Comparison of ENCODE assay signal across 8 cellular contexts in genomic region chr4:87005369-87005689, GRCh38.
DNase-seq lines count a peak whose midpoint lies in the region; ATAC-seq and TF ChIP-seq lines count a peak whose summit lies in the region.

No MANE protein-coding gene starts in this region.

- H3K27me3 Mint-ChIP-seq in Caco-2 (ENCODE audit: insufficient read depth, unreplicated experiment), result no peaks in the 10 kb centered on the region
- no peaks in the 10 kb centered on the region for H3K27me3 Mint-ChIP-seq in dendritic cell treated with granulocyte-macrophage colony-stimulating factor and Interleukin-4, amounts not matched to agents 40 ng/mL and 50 ng/mL, for 4 days

- H3K9me3 ChIP-seq in Caco-2 (no peaks in the 10 kb centered on the region), osteoblast (ENCODE audit: low read depth, low read length) (no peaks in the 10 kb centered on the region)

- intact Hi-C loops in Caco-2 (cut with micrococcal nuclease; ENCODE audit: unreplicated experiment), result no loop called here
- intact Hi-C loops in dendritic cell treated with granulocyte-macrophage colony-stimulating factor and Interleukin-4, amounts not matched to agents 40 ng/mL and 50 ng/mL, for 4 days (cut with micrococcal nuclease), result loop anchor here (2.0 to 5.0 kb wide), 2 partner anchors 23 to 47 kb away; no protein-coding TSS in a partner anchor
- intact Hi-C loops in head of caudate nucleus (cut with DNase I), result loop anchor here (5.0 kb wide), 1 partner anchor 87 kb away; no protein-coding TSS in a partner anchor

- no peak overlapping the region for H2AFZ ChIP-seq in osteoblast (ENCODE audit: low read length)

- ATAC-seq in HG03175 (IDR thresholded peaks at IDR 0.05; ENCODE audit: unreplicated experiment), result no peak

- TF ChIP-seq CTCF in Caco-2 (IDR thresholded peaks at IDR 0.05; ENCODE audit: insufficient read depth in 1 of 2, low read depth in 1 of 2, low read length in 1 of 2, severe bottlenecking in 1 of 2, unreplicated experiment in 1 of 2), result no peak
- TF ChIP-seq CTCF in NB4 (IDR thresholded peaks at IDR 0.05; ENCODE audit: low read depth, low read length), result no peak
- TF ChIP-seq CTCF in osteoblast (IDR thresholded peaks at IDR 0.05; ENCODE audit: extremely low read depth, low read depth, low read length), result no peak

- H4K20me1 ChIP-seq in osteoblast (ENCODE audit: insufficient read depth, low read length), result peaks cover 11% of the 10 kb centered on the region

- POLR2A ChIA-PET in Caco-2 (lab: Charles Lee), result interaction anchor here (2.8 kb wide), 1 partner anchor 70 kb away, joined by 38 read pairs; the partner anchor contains the start of gene AFF1

- no peak overlapping the region for H3K27ac ChIP-seq in osteoblast (ENCODE audit: low read depth, low read length)

- no peaks in the 10 kb centered on the region for H3K27me3 ChIP-seq in Caco-2 (replicated peaks; ENCODE audit: control insufficient read depth, insufficient read depth, low read length)
- H3K27me3 ChIP-seq in osteoblast (ENCODE audit: insufficient read depth, low read length), result no peaks in the 10 kb centered on the region

- CTCF ChIA-PET in Caco-2 (lab: Charles Lee), result no interaction called here

- no peaks in the 10 kb centered on the region for H3K9me3 Mint-ChIP-seq in Caco-2 (ENCODE audit: unreplicated experiment)
- H3K9me3 Mint-ChIP-seq in dendritic cell treated with granulocyte-macrophage colony-stimulating factor and Interleukin-4, amounts not matched to agents 40 ng/mL and 50 ng/mL, for 4 days, result no peaks in the 10 kb centered on the region

- DNase-seq in Caco-2 (no peak), NB4 (ENCODE audit: low read depth) (peak; percentile 51), osteoblast (ENCODE audit: insufficient read length, low spot score, missing footprints) (no peak), NCI-H146 (lab: John Stamatoyannopoulos, UW) (no peak), head of caudate nucleus (no peak), pons (ENCODE audit: low spot score) (no peak)

- H3K36me3 Mint-ChIP-seq in Caco-2 (ENCODE audit: insufficient read depth, unreplicated experiment), result peaks cover 18% of the 10 kb centered on the region
- peaks cover 29% of the 10 kb centered on the region for H3K36me3 Mint-ChIP-seq in dendritic cell treated with granulocyte-macrophage colony-stimulating factor and Interleukin-4, amounts not matched to agents 40 ng/mL and 50 ng/mL, for 4 days (ENCODE audit: low read depth)

- no TSS peak for BruUV-seq in Caco-2 (replicated peaks; lab: Mats Ljungman, UMichigan)

- peak overlapping the region; percentile 16 for H3K27ac Mint-ChIP-seq in Caco-2 (ENCODE audit: unreplicated experiment)
- peak overlapping the region; percentile 99 for H3K27ac Mint-ChIP-seq in dendritic cell treated with granulocyte-macrophage colony-stimulating factor and Interleukin-4, amounts not matched to agents 40 ng/mL and 50 ng/mL, for 4 days

- H3K36me3 ChIP-seq in Caco-2 (ENCODE audit: control insufficient read depth, insufficient read depth, low read length) (no peaks in the 10 kb centered on the region), osteoblast (ENCODE audit: insufficient read depth, low read length) (no peaks in the 10 kb centered on the region)

- peaks cover 28% of the 10 kb centered on the region for H3K4me1 ChIP-seq in Caco-2
- peaks cover 12% of the 10 kb centered on the region for H3K4me1 ChIP-seq in osteoblast (ENCODE audit: insufficient read depth, low read length)

- H3K79me2 ChIP-seq in osteoblast (ENCODE audit: insufficient read depth, low read length), result peaks cover 30% of the 10 kb centered on the region

- H3K4me1 Mint-ChIP-seq in Caco-2 (ENCODE audit: low read depth, unreplicated experiment), result peaks cover 9% of the 10 kb centered on the region
- peaks cover 46% of the 10 kb centered on the region for H3K4me1 Mint-ChIP-seq in dendritic cell treated with granulocyte-macrophage colony-stimulating factor and Interleukin-4, amounts not matched to agents 40 ng/mL and 50 ng/mL, for 4 days (ENCODE audit: low read depth)

- H3K4me3 ChIP-seq in Caco-2 (ENCODE audit: low read depth, low read length) (no peak overlapping the region), NB4 (ENCODE audit: low read depth, low read length) (peak overlapping the region; percentile 91), osteoblast (ENCODE audit: insufficient read depth, low read length) (no peak overlapping the region)

- peak overlapping the region; percentile 97 for H3K4me3 Mint-ChIP-seq in Caco-2 (ENCODE audit: unreplicated experiment)
- H3K4me3 Mint-ChIP-seq in dendritic cell treated with granulocyte-macrophage colony-stimulating factor and Interleukin-4, amounts not matched to agents 40 ng/mL and 50 ng/mL, for 4 days, result peak overlapping the region; percentile 94

- no peak for TF ChIP-seq POLR2A in NB4 (IDR thresholded peaks at IDR 0.05; ENCODE audit: extremely low read depth, insufficient read length)

- H3K4me2 ChIP-seq in osteoblast (ENCODE audit: insufficient read depth, low read length), result peak overlapping the region; percentile 98
